13 cellular contexts compared by ENCODE assay signal in genomic region chr19:23393121-23393520, GRCh38. TPM values are rescaled to one million over a fixed set of nuclear protein-coding genes. Genes with fewer than 3 reads are reported as not detected.
A peak's percentile ranks its signal among the peaks of the same experiment; 100 is the strongest.
DNase-seq lines count a peak whose midpoint lies in the region; ATAC-seq and TF ChIP-seq lines count a peak whose summit lies in the region.
"Had no signal": no experiment of that assay in that cellular context is flagged by ENCODE, and none has a peak within 500 bp of the region (broad histone marks: within the 10 kb centered on the region; RNA-seq: fewer than 3 reads in every experiment).

No MANE protein-coding gene starts in this region.

- H3K27ac Mint-ChIP-seq in T-helper 2 cell treated with Interferon-gamma antibody and Interleukin-4, amounts not matched to agents 5 μg/mL and 100 μg/mL, for 36 hours: no peak overlapping the region
- H3K27ac Mint-ChIP-seq in T-helper 17 cell (peak overlapping the region; percentile 98), endothelial cell (ENCODE audit: unreplicated experiment) (no peak overlapping the region)

- H3K4me1 ChIP-seq in osteoblast (ENCODE audit: insufficient read depth, low read length): peaks cover 12% of the 10 kb centered on the region
- peaks cover 15% of the 10 kb centered on the region for H3K4me1 ChIP-seq in effector memory CD4-positive, alpha-beta T cell (ENCODE audit: control insufficient read depth, insufficient read depth, low read length, poor library complexity, severe bottlenecking)

- H3K4me3 Mint-ChIP-seq in T-helper 2 cell treated with Interferon-gamma antibody and Interleukin-4, amounts not matched to agents 5 μg/mL and 100 μg/mL, for 36 hours: peak overlapping the region; percentile 97
- no peak overlapping the region for H3K4me3 Mint-ChIP-seq in T-helper 17 cell
- H3K4me3 Mint-ChIP-seq in endothelial cell (ENCODE audit: unreplicated experiment): peak overlapping the region; percentile 98

- H2AFZ ChIP-seq in osteoblast (ENCODE audit: low read length): no peak overlapping the region

- H3K4me1 Mint-ChIP-seq in T-helper 2 cell treated with Interferon-gamma antibody and Interleukin-4, amounts not matched to agents 5 μg/mL and 100 μg/mL, for 36 hours (ENCODE audit: low read depth): peaks cover 3% of the 10 kb centered on the region
- H3K4me1 Mint-ChIP-seq in T-helper 17 cell (peaks cover 23% of the 10 kb centered on the region), endothelial cell (ENCODE audit: unreplicated experiment) (peaks cover 3% of the 10 kb centered on the region)

- no peaks in the 10 kb centered on the region for H3K27me3 Mint-ChIP-seq in T-helper 2 cell treated with Interferon-gamma antibody and Interleukin-4, amounts not matched to agents 5 μg/mL and 100 μg/mL, for 36 hours (ENCODE audit: low read depth)
- H3K27me3 Mint-ChIP-seq in T-helper 17 cell: no peaks in the 10 kb centered on the region
- H3K27me3 Mint-ChIP-seq in endothelial cell (ENCODE audit: unreplicated experiment): peaks cover 5% of the 10 kb centered on the region

- no peak for DNase-seq in T-helper 2 cell treated with Interferon-gamma antibody and Interleukin-4, amounts not matched to agents 5 μg/mL and 100 μg/mL, for 36 hours (ENCODE audit: low spot score)
- no peak for DNase-seq in T-helper 2 cell
- no peak for DNase-seq in T-helper 17 cell
- DNase-seq in endothelial cell (ENCODE audit: low spot score): no peak
- DNase-seq in osteoblast (ENCODE audit: insufficient read length, low spot score, missing footprints): no peak
- DNase-seq in effector memory CD4-positive, alpha-beta T cell: no peak
- no peak for DNase-seq in posterior vena cava (ENCODE audit: low spot score)
- DNase-seq in 8988T: no peak
- DNase-seq: NCI-H1417 treated with DMSO at 0.1 percent for 48 hours, NCI-H82, spleen had no signal

- no peak for ATAC-seq in T-helper 17 cell

- H3K9me3 ChIP-seq in T-helper 17 cell (ENCODE audit: control insufficient read depth, low read length, poor library complexity, severe bottlenecking): no peaks in the 10 kb centered on the region
- H3K9me3 ChIP-seq in osteoblast (ENCODE audit: low read depth, low read length): no peaks in the 10 kb centered on the region
- no peaks in the 10 kb centered on the region for H3K9me3 ChIP-seq in effector memory CD4-positive, alpha-beta T cell (ENCODE audit: control insufficient read depth, low read length)

- H3K27me3 ChIP-seq in osteoblast (ENCODE audit: insufficient read depth, low read length): no peaks in the 10 kb centered on the region
- no peaks in the 10 kb centered on the region for H3K27me3 ChIP-seq in effector memory CD4-positive, alpha-beta T cell (replicated peaks; ENCODE audit: control insufficient read depth, insufficient read depth, low read length, poor library complexity, severe bottlenecking)
- H3K27me3 ChIP-seq: spleen had no signal

- H3K4me3 ChIP-seq in osteoblast (ENCODE audit: insufficient read depth, low read length): no peak overlapping the region
- no peak overlapping the region for H3K4me3 ChIP-seq in effector memory CD4-positive, alpha-beta T cell (ENCODE audit: insufficient read depth, low read depth, low read length, poor library complexity, severe bottlenecking)
- H3K4me3 ChIP-seq: lung, SK-N-MC had no signal

- H3K79me2 ChIP-seq in osteoblast (ENCODE audit: insufficient read depth, low read length): peaks cover 70% of the 10 kb centered on the region

- H3K9me3 Mint-ChIP-seq in T-helper 2 cell treated with Interferon-gamma antibody and Interleukin-4, amounts not matched to agents 5 μg/mL and 100 μg/mL, for 36 hours: peaks cover 40% of the 10 kb centered on the region
- H3K9me3 Mint-ChIP-seq in endothelial cell (ENCODE audit: unreplicated experiment): no peaks in the 10 kb centered on the region

- peaks cover 11% of the 10 kb centered on the region for H4K20me1 ChIP-seq in osteoblast (ENCODE audit: insufficient read depth, low read length)

- intact Hi-C loops in posterior vena cava (cut with DNase I): no loop called here

- no peak for TF ChIP-seq CTCF in endothelial cell (IDR thresholded peaks at IDR 0.05; ENCODE audit: unreplicated experiment)
- TF ChIP-seq CTCF in osteoblast (IDR thresholded peaks at IDR 0.05; ENCODE audit: extremely low read depth, low read depth, low read length): no peak

- H3K27ac ChIP-seq in osteoblast (ENCODE audit: low read depth, low read length): no peak overlapping the region
- H3K27ac ChIP-seq in effector memory CD4-positive, alpha-beta T cell (ENCODE audit: insufficient read depth, low read length, poor library complexity, severe bottlenecking): no peak overlapping the region
- H3K27ac ChIP-seq: SK-N-MC had no signal

- peaks cover 62% of the 10 kb centered on the region for H3K36me3 Mint-ChIP-seq in T-helper 2 cell treated with Interferon-gamma antibody and Interleukin-4, amounts not matched to agents 5 μg/mL and 100 μg/mL, for 36 hours (ENCODE audit: low read depth)
- H3K36me3 Mint-ChIP-seq in T-helper 17 cell (ENCODE audit: low read depth) (peaks cover 2% of the 10 kb centered on the region), endothelial cell (ENCODE audit: low read depth, unreplicated experiment) (peaks cover 24% of the 10 kb centered on the region)

- peaks cover 17% of the 10 kb centered on the region for H3K36me3 ChIP-seq in osteoblast (ENCODE audit: insufficient read depth, low read length)
- peaks cover 10% of the 10 kb centered on the region for H3K36me3 ChIP-seq in effector memory CD4-positive, alpha-beta T cell (ENCODE audit: control insufficient read depth, insufficient read depth, low read length)

- peak overlapping the region; percentile 91 for H3K4me2 ChIP-seq in osteoblast (ENCODE audit: insufficient read depth, low read length)

RNA-seq across cellular contexts. Expression of gene ZNF91, which starts 2.1 kb away (rescaled TPM):
- total RNA-seq in T-helper 17 cell (10 to 100 TPM; 52.9 to 65.6 TPM), endothelial cell (ENCODE audit: unreplicated experiment) (51.4 TPM), osteoblast (14.8 and 20.6 TPM in 2 replicates), posterior vena cava (10 to 100 TPM; 43.0 to 48.0 TPM)
